In the genomic region with DNA sequence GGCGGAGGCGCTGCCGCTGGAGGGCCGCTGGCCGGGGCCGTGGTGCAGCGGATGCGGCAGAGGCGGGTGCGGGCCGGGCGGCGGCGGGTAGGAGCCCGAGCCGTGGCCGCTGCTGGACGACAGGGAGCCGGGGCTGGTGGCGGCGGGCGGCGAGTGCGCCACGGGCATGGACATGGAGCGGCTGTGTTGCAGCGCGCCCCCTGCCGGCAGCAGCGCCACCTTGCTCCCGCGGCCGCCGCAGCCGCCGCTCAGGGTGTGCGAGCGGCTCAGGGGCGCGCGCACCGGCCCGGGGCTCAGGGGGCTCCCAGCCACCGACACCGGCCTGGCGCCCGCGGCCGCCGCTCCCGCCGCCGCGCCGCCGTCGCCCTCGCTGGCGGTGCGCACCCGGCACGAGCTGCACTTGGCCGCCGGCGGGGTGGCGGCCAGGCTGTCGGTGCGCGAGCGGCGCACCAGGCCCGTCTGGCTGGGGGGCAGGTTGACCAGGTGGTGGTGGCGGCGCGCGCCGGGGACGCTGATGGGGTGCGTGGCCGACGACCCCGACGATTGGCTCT, we compare ENCODE assay signal across 7 cellular contexts. TPM values are rescaled to one million over a fixed set of nuclear protein-coding genes. Genes with fewer than 3 reads are reported as not detected.
DNase-seq lines count a peak whose midpoint lies in the region; ATAC-seq and TF ChIP-seq lines count a peak whose summit lies in the region.

No MANE protein-coding gene starts in this region.

- H3K36me3 ChIP-seq in GM23248 (ENCODE audit: low read depth) = no peaks in the 10 kb centered on the region

- H4K20me1 ChIP-seq in GM23248 (ENCODE audit: insufficient read depth) = no peaks in the 10 kb centered on the region

- peak overlapping the region; percentile 65 for H3K4me3 Mint-ChIP-seq in mesothelial cell of epicardium

- H3K36me3 Mint-ChIP-seq in mesothelial cell of epicardium = peaks cover 8% of the 10 kb centered on the region

- peaks cover 21% of the 10 kb centered on the region for H3K4me1 Mint-ChIP-seq in mesothelial cell of epicardium

- H3K9me3 ChIP-seq in GM23248 (ENCODE audit: low read depth) = no peaks in the 10 kb centered on the region

- H3K27ac ChIP-seq in GM23248 = no peak overlapping the region

- H3K4me2 ChIP-seq in GM23248 (ENCODE audit: unreplicated experiment) = peak overlapping the region; percentile 65

- ATAC-seq in GM19328 (IDR thresholded peaks at IDR 0.05; ENCODE audit: unreplicated experiment) = no peak

- H3K79me2 ChIP-seq in GM23248 (ENCODE audit: insufficient read depth) = peaks cover 46% of the 10 kb centered on the region

- in situ Hi-C loops in GM23248 (cut with MboI) = no loop called here

- H3K9me2 ChIP-seq in GM23248 (ENCODE audit: insufficient read depth) = no peaks in the 10 kb centered on the region

- H3K9me3 Mint-ChIP-seq in mesothelial cell of epicardium = no peaks in the 10 kb centered on the region

- no peak overlapping the region for H3K27ac Mint-ChIP-seq in mesothelial cell of epicardium

- no peaks in the 10 kb centered on the region for H3K27me3 ChIP-seq in GM23248 (replicated peaks; ENCODE audit: insufficient read depth)

- H3K9ac ChIP-seq in GM23248 = peak overlapping the region; percentile 51

- peak; percentile 29 for TF ChIP-seq CTCF in epithelial cell of esophagus (IDR thresholded peaks at IDR 0.05; ENCODE audit: insufficient read depth, low read depth, low read length, missing control alignments)
- TF ChIP-seq CTCF in mesothelial cell of epicardium (IDR thresholded peaks at IDR 0.05; ENCODE audit: unreplicated experiment) = peak; percentile 53

- no peak overlapping the region for H2AFZ ChIP-seq in GM23248

- peak overlapping the region; percentile 83 for H3K4me3 ChIP-seq in GM23248
- H3K4me3 ChIP-seq in epithelial cell of esophagus (ENCODE audit: low read length) = peak overlapping the region; percentile 57

- peak; percentile 86 for DNase-seq in GM23248
- peak; percentile 44 for DNase-seq in NCI-H345 treated with DMSO at 0.1 percent for 48 hours (lab: John Stamatoyannopoulos, UW; ENCODE audit: unreplicated experiment)
- DNase-seq in activated T-cell treated with anti-CD3 and anti-CD28 coated beads for 24 hours (ENCODE audit: low read depth) = peak; percentile 57
- DNase-seq in epithelial cell of esophagus (ENCODE audit: low read depth) = peak; percentile 80
- DNase-seq in mesothelial cell of epicardium (ENCODE audit: low spot score in 2 of 2, unreplicated experiment in 2 of 2) = peak; percentile 75 to 91
- DNase-seq in stimulated activated CD8-positive, alpha-beta memory T cell treated with anti-CD3 and anti-CD28 coated beads, Interleukin-7, amount 100 ng/mL, for 1 hour (ENCODE audit: low read depth in 2 of 2) = peak; percentile 35 to 42

- H3K4me1 ChIP-seq in GM23248 (ENCODE audit: insufficient read depth) = peaks cover 25% of the 10 kb centered on the region

- H3F3A ChIP-seq in GM23248 (ENCODE audit: insufficient read depth) = peaks cover 14% of the 10 kb centered on the region

- 3 to 4% methylated on average over 50 to 54 of the region's 83 CpGs for WGBS in GM23248 (ENCODE audit: low coverage in 1 of 2, low lambda C conversion rate in 2 of 2, missing lambda C conversion rate in 2 of 2), 2 experiments

- H3K27me3 Mint-ChIP-seq in mesothelial cell of epicardium (ENCODE audit: low read depth) = peaks cover 17% of the 10 kb centered on the region

RNA-seq across cellular contexts. Expression of a gene that starts 1.7 kb away (rescaled TPM):
- 7.3 and 7.7 TPM in 2 replicates for total RNA-seq in GM23248 (2014; rRNA removed; shearing (Covaris generic))
- polyA plus RNA-seq in GM23248 (2016; fragmentation: Nextera tagmentation; extraction: Ambion mirVana) = 3.1 and 3.4 TPM in 2 replicates
- total RNA-seq in mesothelial cell of epicardium = 11.8 to 12.4 TPM (median 12.1 TPM) in 3 replicates
